ENCODE assay signal across 8 cellular contexts in the genomic region with DNA sequence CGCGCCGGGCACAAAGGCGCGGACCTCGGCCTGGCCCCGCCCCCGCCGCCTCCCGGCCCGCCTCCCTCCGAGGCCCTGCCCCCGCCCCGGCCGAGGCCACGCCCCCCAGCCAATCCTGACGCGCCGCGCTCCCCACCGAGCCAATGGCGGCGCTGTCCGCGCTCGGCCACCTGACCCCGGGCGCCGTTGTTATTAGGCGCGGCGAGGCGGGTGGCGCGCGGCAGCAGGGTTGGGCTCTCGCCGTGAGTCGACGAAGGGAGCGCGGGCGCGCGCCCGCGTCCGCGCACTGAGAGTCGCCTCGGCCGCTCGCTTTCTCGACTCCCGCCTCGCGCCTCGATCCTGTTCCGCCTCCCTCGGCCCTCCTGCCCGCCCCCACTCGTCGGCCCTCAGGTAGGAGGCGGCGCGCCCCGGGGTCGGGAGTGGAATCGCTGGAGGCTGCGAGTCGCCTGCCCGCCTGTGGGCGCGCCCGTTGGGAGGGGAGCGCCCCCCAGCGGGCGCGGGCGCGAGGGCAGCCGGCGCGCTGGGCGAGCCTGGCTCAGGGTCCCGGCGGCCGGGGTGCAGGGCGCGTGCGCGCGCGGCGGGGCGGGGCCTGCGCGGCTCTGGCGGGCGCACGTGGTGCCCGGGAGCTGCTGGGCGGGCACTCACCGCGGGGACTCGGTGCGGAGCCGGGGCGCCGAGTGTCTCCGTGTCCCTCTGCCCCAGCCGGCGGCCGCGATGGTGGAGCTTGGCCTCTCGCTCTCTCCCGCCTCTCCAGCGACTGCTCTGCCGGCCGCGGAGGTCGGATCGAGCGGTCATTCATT. TPM values are rescaled to one million over a fixed set of nuclear protein-coding genes. Genes with fewer than 3 reads are reported as not detected.
DNase-seq lines count a peak whose midpoint lies in the region; ATAC-seq and TF ChIP-seq lines count a peak whose summit lies in the region.

No MANE protein-coding gene starts in this region.

- DNase-seq in activated CD8-positive, alpha-beta memory T cell treated with anti-CD3 and anti-CD28 coated beads for 24 hours, result peak; percentile 72
- DNase-seq in activated CD8-positive, alpha-beta memory T cell treated with anti-CD3 and anti-CD28 coated beads, Interleukin-2, amount 50 U/mL, for 4 hours, result no peak
- DNase-seq in NCI-H2171 (lab: John Stamatoyannopoulos, UW) (peak; percentile 96), heart left ventricle (peak; percentile 84 to 93 (median 87)), trophoblast cell (peak; percentile 8 to 38), amniotic stem cell (lab: John Stamatoyannopoulos, UW) (no peak)
- peak in 1 of 2 donors; percentile 84 for DNase-seq in activated naive CD4-positive, alpha-beta T cell treated with anti-CD3 and anti-CD28 coated beads, Interleukin-2, amount 50 U/mL, for 72 hours (ENCODE audit: low spot score in 2 of 2)

- peak in 11 of 12 donors; percentile 9 to 52 (median 39) for TF ChIP-seq CTCF in heart left ventricle (IDR thresholded peaks at IDR 0.05)

- H3K27ac ChIP-seq in heart left ventricle, result peak overlapping the region in 2 of 12 donors; percentile 50 to 54
- no peak overlapping the region for H3K27ac ChIP-seq in trophoblast cell (ENCODE audit: low read depth, low read length)

- peak overlapping the region; percentile 22 for H4K8ac ChIP-seq in trophoblast cell (ENCODE audit: low read depth, low read length)

- ATAC-seq in HG02970 (IDR thresholded peaks at IDR 0.05; ENCODE audit: low FRiP score, unreplicated experiment), result peak; percentile 75
- ATAC-seq in activated naive CD4-positive, alpha-beta T cell treated with anti-CD3 and anti-CD28 coated beads, Interleukin-2, amount 50 U/mL, for 72 hours, result peak; percentile 87 to 93
- peak; percentile 88 to 99 (median 98) for ATAC-seq in heart left ventricle

- H3K4me2 ChIP-seq in trophoblast cell (ENCODE audit: low read length), result peak overlapping the region; percentile 91

- H3K14ac ChIP-seq in trophoblast cell (ENCODE audit: low read length), result no peak overlapping the region

- H3K9me3 ChIP-seq in heart left ventricle (no peaks in the 10 kb centered on the region), trophoblast cell (ENCODE audit: insufficient read depth, low read depth, low read length) (peaks cover 9% of the 10 kb centered on the region)

- H3K4me3 ChIP-seq in heart left ventricle, result peak overlapping the region; percentile 18 to 66 (median 52)
- H3K4me3 ChIP-seq in trophoblast cell (ENCODE audit: low read depth, low read length), result peak overlapping the region; percentile 75

- peak overlapping the region; percentile 37 for H2AFZ ChIP-seq in trophoblast cell (ENCODE audit: insufficient read depth, low read length, poor library complexity)

- WGBS in heart left ventricle, 4 donors, result 1 to 3% (median 1%) methylated on average over 21 to 124 of the region's 124 CpGs
- no CpG with 5 or more reads among the region's 124 CpGs for WGBS in trophoblast cell (ENCODE audit: extremely low coverage, insufficient coverage, insufficient read length)

- H2BK120ac ChIP-seq in trophoblast cell (ENCODE audit: insufficient read depth, low read length, poor library complexity), result no peak overlapping the region

- no peak overlapping the region for H3K23ac ChIP-seq in trophoblast cell (ENCODE audit: low read length)

- H3K18ac ChIP-seq in trophoblast cell (ENCODE audit: low read length), result no peak overlapping the region

- intact Hi-C loops in heart left ventricle (cut with DNase I), result loop anchor here in 1 of 10 donors (5.0 to 10.0 kb wide), 3 partner anchors 267 to 595 kb away; no protein-coding TSS in a partner anchor

- H2BK5ac ChIP-seq in trophoblast cell (ENCODE audit: low read depth, low read length, poor library complexity), result no peak overlapping the region

- H4K12ac ChIP-seq in trophoblast cell (ENCODE audit: low read depth, low read length), result no peak overlapping the region

- no peak for TF ChIP-seq POLR2A in heart left ventricle (IDR thresholded peaks at IDR 0.05)

- H2AK5ac ChIP-seq in trophoblast cell (ENCODE audit: low read length), result no peak overlapping the region

- H2BK12ac ChIP-seq in trophoblast cell (ENCODE audit: low read length), result no peak overlapping the region

- peaks cover 6 to 11% of the 10 kb centered on the region in 2 donors for H3K36me3 Mint-ChIP-seq in activated naive CD4-positive, alpha-beta T cell treated with anti-CD3 and anti-CD28 coated beads, Interleukin-2, amount 50 U/mL, for 72 hours

- H3K4me1 ChIP-seq in heart left ventricle, result peaks cover 0 to 63% (median 22%) of the 10 kb centered on the region in 12 donors
- peaks cover 9 to 16% of the 10 kb centered on the region in 2 experiments for H3K4me1 ChIP-seq in trophoblast cell (ENCODE audit: control insufficient read depth in 1 of 2, insufficient read depth in 2 of 2, low read length in 2 of 2)

- H3K79me1 ChIP-seq in trophoblast cell (ENCODE audit: low read length), result no peaks in the 10 kb centered on the region

- H3K27me3 ChIP-seq in heart left ventricle (peaks cover 46 to 98% (median 80%) of the 10 kb centered on the region in 9 donors), trophoblast cell (ENCODE audit: insufficient read depth, low read length) (peaks cover 68% of the 10 kb centered on the region)

- no peak overlapping the region for H3K9ac ChIP-seq in trophoblast cell (ENCODE audit: low read length)

- H3K27ac Mint-ChIP-seq in activated naive CD4-positive, alpha-beta T cell treated with anti-CD3 and anti-CD28 coated beads, Interleukin-2, amount 50 U/mL, for 72 hours, result no peak overlapping the region

- H3K9me3 Mint-ChIP-seq in activated naive CD4-positive, alpha-beta T cell treated with anti-CD3 and anti-CD28 coated beads, Interleukin-2, amount 50 U/mL, for 72 hours, result peaks cover 0 to 5% of the 10 kb centered on the region in 2 donors

- H3K4ac ChIP-seq in trophoblast cell (ENCODE audit: low read depth, low read length), result no peak overlapping the region

- H4K91ac ChIP-seq in trophoblast cell (ENCODE audit: low read depth, low read length), result no peak overlapping the region

- no peaks in the 10 kb centered on the region for H3K79me2 ChIP-seq in trophoblast cell (ENCODE audit: control insufficient read depth, insufficient read depth, low read length, poor library complexity)

- H3K36me3 ChIP-seq in heart left ventricle, result no peaks in the 10 kb centered on the region
- no peaks in the 10 kb centered on the region for H3K36me3 ChIP-seq in trophoblast cell (ENCODE audit: control insufficient read depth in 1 of 2, insufficient read depth in 2 of 2, low read length in 2 of 2)

RNA-seq across cellular contexts. Expression of gene CBLN1, which starts 0.4 kb away (rescaled TPM):
- total RNA-seq in activated naive CD4-positive, alpha-beta T cell treated with anti-CD3 and anti-CD28 coated beads, Interleukin-2, amount 50 U/mL, for 72 hours, result not detected
- total RNA-seq in heart left ventricle, result 1 to 10 TPM in 7 of 9 donors, under 1 TPM in 2; 0.32 to 4.1 (median 1.5) TPM
- polyA plus RNA-seq in heart left ventricle, result 1 to 10 TPM in 1 of 2 donors, under 1 TPM in 1; 0.24 to 1.9 TPM
- 0.68 and 0.75 TPM in 2 replicates for polyA plus RNA-seq in trophoblast cell (2013)

Comparison
In these comparisons a context has a peak if more than half of its experiments do, and no peak if none do; other contexts are left out.
1. DNase-seq: peak in activated CD8-positive, alpha-beta memory T cell treated with anti-CD3 and anti-CD28 coated beads for 24 hours (single experiment), NCI-H2171 (single experiment), heart left ventricle (5 of 5) and trophoblast cell (2 of 2); none in activated CD8-positive, alpha-beta memory T cell treated with anti-CD3 and anti-CD28 coated beads, Interleukin-2, amount 50 U/mL, for 4 hours (single experiment) and amniotic stem cell (single experiment).
2. Peak in every context shown above with its lines, with median percentiles within 50 percentile points of each other: ATAC-seq.